In genomic region chrX:138723301-138723700, GRCh38 we compare ENCODE assay signal across 26 cellular contexts. TPM values are rescaled to one million over a fixed set of nuclear protein-coding genes. Genes with fewer than 3 reads are reported as not detected.
"Had no signal": no experiment of that assay in that cellular context is flagged by ENCODE, and none has a peak within 500 bp of the region (broad histone marks: within the 10 kb centered on the region; RNA-seq: fewer than 3 reads in every experiment).

No MANE protein-coding gene starts in this region.

- H3K4me3 ChIP-seq: SJSA1 had no signal

- H3K4me1 ChIP-seq: SJSA1 had no signal

- H3K9me3 Mint-ChIP-seq: activated naive CD4-positive, alpha-beta T cell treated with anti-CD3 and anti-CD28 coated beads, Interleukin-2, amount 50 U/mL, for 24 hours; activated T-helper 1 cell treated with anti-CD3 and anti-CD28 coated beads, Interleukin-12 subunit alpha, Interleukin-12 subunit beta, Interleukin-2, Interleukin-4 antibody, amounts not matched to agents 30 ng/mL and 10 ng/mL and 1 ng/mL, durations not matched to agents 14 hours and 24 hours and 36 hours; IgD-negative memory B cell; WTC11 had no signal

- DNase-seq: activated CD4-positive, alpha-beta T cell treated with anti-CD3 and anti-CD28 coated beads for 48 hours; activated CD4-positive, alpha-beta T cell treated with anti-CD3 and anti-CD28 coated beads, Interleukin-2, amount 50 U/mL, for 4 hours; activated CD4-positive, CD25-positive, alpha-beta regulatory T cell treated with anti-CD3 and anti-CD28 coated beads, Interleukin-2, amount 50 U/mL, for 72 hours; activated CD8-positive, alpha-beta memory T cell treated with anti-CD3 and anti-CD28 coated beads, Interleukin-2, amount 50 U/mL, for 48 hours; activated CD8-positive, alpha-beta T cell treated with anti-CD3 and anti-CD28 coated beads, Interleukin-2, amount 10 ng/mL, durations not matched to agents 7 days and 5 days; activated effector memory CD4-positive, alpha-beta T cell treated with Interleukin-2 at 50 U/mL for 16 hours; activated naive CD4-positive, alpha-beta T cell; activated T-cell treated with anti-CD3 and anti-CD28 coated beads, Interleukin-2, amount 50 U/mL, for 1 hour; aorta; KG1; NCI-H1048; NCI-H1417 treated with DMSO at 0.1 percent for 48 hours; NCI-H1694; NCI-H2029 treated with DMSO at 0.1 percent for 48 hours; NCI-H510A treated with DMSO at 0.1 percent for 48 hours; NK-92 treated with Interleukin-12 subunit alpha and Interleukin-12 subunit beta, amount 100 ng/mL, for 24 hours; OCI-M1; SHP77; SW 1271 had no signal

- H3K4me1 Mint-ChIP-seq: activated naive CD4-positive, alpha-beta T cell treated with anti-CD3 and anti-CD28 coated beads, Interleukin-2, amount 50 U/mL, for 24 hours; IgD-negative memory B cell had no signal

- H3K36me3 Mint-ChIP-seq: activated naive CD4-positive, alpha-beta T cell treated with anti-CD3 and anti-CD28 coated beads, Interleukin-2, amount 50 U/mL, for 24 hours; IgD-negative memory B cell; WTC11 had no signal

- H3K27ac ChIP-seq: RWPE1, SJSA1 had no signal

- H3K4me3 Mint-ChIP-seq: activated CD8-positive, alpha-beta T cell treated with anti-CD3 and anti-CD28 coated beads, Interleukin-2, amount 10 ng/mL, durations not matched to agents 7 days and 5 days; activated naive CD4-positive, alpha-beta T cell treated with anti-CD3 and anti-CD28 coated beads, Interleukin-2, amount 50 U/mL, for 24 hours; activated T-helper 1 cell treated with anti-CD3 and anti-CD28 coated beads, Interleukin-12 subunit alpha, Interleukin-12 subunit beta, Interleukin-2, Interleukin-4 antibody, amounts not matched to agents 30 ng/mL and 10 ng/mL and 1 ng/mL, durations not matched to agents 14 hours and 24 hours and 36 hours; IgD-negative memory B cell; WTC11 had no signal

- H3K27me3 ChIP-seq: SJSA1 had no signal

- H3K27me3 Mint-ChIP-seq: activated naive CD4-positive, alpha-beta T cell treated with anti-CD3 and anti-CD28 coated beads, Interleukin-2, amount 50 U/mL, for 24 hours had no signal

- H3K9me3 ChIP-seq: SJSA1 had no signal

- H3K27ac Mint-ChIP-seq: activated CD8-positive, alpha-beta T cell treated with anti-CD3 and anti-CD28 coated beads, Interleukin-2, amount 10 ng/mL, durations not matched to agents 7 days and 5 days; activated naive CD4-positive, alpha-beta T cell treated with anti-CD3 and anti-CD28 coated beads, Interleukin-2, amount 50 U/mL, for 24 hours; activated T-helper 1 cell treated with anti-CD3 and anti-CD28 coated beads, Interleukin-12 subunit alpha, Interleukin-12 subunit beta, Interleukin-2, Interleukin-4 antibody, amounts not matched to agents 30 ng/mL and 10 ng/mL and 1 ng/mL, durations not matched to agents 14 hours and 24 hours and 36 hours; IgD-negative memory B cell; WTC11 had no signal

- H3K36me3 ChIP-seq: SJSA1 had no signal

RNA-seq across cellular contexts. Expression of gene FGF13, which starts 11.8 kb away (rescaled TPM):
- total RNA-seq: activated CD8-positive, alpha-beta T cell treated with anti-CD3 and anti-CD28 coated beads, Interleukin-2, amount 10 ng/mL, durations not matched to agents 7 days and 5 days; activated T-helper 1 cell treated with anti-CD3 and anti-CD28 coated beads, Interleukin-12 subunit alpha, Interleukin-12 subunit beta, Interleukin-2, Interleukin-4 antibody, amounts not matched to agents 30 ng/mL and 10 ng/mL and 1 ng/mL, durations not matched to agents 14 hours and 24 hours and 36 hours; T-helper 1 cell treated with Interleukin-12 subunit alpha and Interleukin-12 subunit beta and Interleukin-4 antibody, amounts not matched to agents 30 ng/mL and 1 ng/mL, for 36 hours had no signal
